14 cellular contexts compared by ENCODE assay signal in genomic region chr1:215479567-215479966, GRCh38.
DNase-seq lines count a peak whose midpoint lies in the region; ATAC-seq and TF ChIP-seq lines count a peak whose summit lies in the region.
"Had no signal": no experiment of that assay in that cellular context is flagged by ENCODE, and none has a peak within 500 bp of the region (broad histone marks: within the 10 kb centered on the region; RNA-seq: fewer than 3 reads in every experiment).

No MANE protein-coding gene starts in this region.

- intact Hi-C loops in activated CD8-positive, alpha-beta T cell treated with anti-CD3 and anti-CD28 coated beads for 36 hours (cut with micrococcal nuclease): no loop called here
- intact Hi-C loops in body of pancreas (cut with DNase I): no loop called here

- no peak for TF ChIP-seq CTCF in HL-60 (IDR thresholded peaks at IDR 0.05; ENCODE audit: insufficient read depth, low read length)
- TF ChIP-seq CTCF in NB4 (IDR thresholded peaks at IDR 0.05; ENCODE audit: low read depth, low read length): no peak
- no peak for TF ChIP-seq CTCF in osteoblast (IDR thresholded peaks at IDR 0.05; ENCODE audit: extremely low read depth, low read depth, low read length)
- no peak for TF ChIP-seq CTCF in activated CD8-positive, alpha-beta T cell treated with anti-CD3 and anti-CD28 coated beads for 36 hours (IDR thresholded peaks at IDR 0.05)
- TF ChIP-seq CTCF in body of pancreas (IDR thresholded peaks at IDR 0.05): no peak

- TF ChIP-seq POLR2A in NB4 (IDR thresholded peaks at IDR 0.05; ENCODE audit: extremely low read depth, insufficient read length) (no peak), body of pancreas (IDR thresholded peaks at IDR 0.05) (no peak)

- no peaks in the 10 kb centered on the region for H3K27me3 ChIP-seq in HL-60 (ENCODE audit: insufficient read depth, poor library complexity, severe bottlenecking)
- no peaks in the 10 kb centered on the region for H3K27me3 ChIP-seq in osteoblast (ENCODE audit: insufficient read depth, low read length)
- no peaks in the 10 kb centered on the region for H3K27me3 ChIP-seq in body of pancreas
- H3K27me3 ChIP-seq: BLaER1 had no signal

- no peak overlapping the region for H3K27ac ChIP-seq in HL-60 (replicated peaks)
- no peak overlapping the region for H3K27ac ChIP-seq in osteoblast (ENCODE audit: low read depth, low read length)
- H3K27ac ChIP-seq in body of pancreas: no peak overlapping the region
- H3K27ac ChIP-seq: A549, BLaER1 had no signal

- no peak overlapping the region for H3K4me2 ChIP-seq in osteoblast (ENCODE audit: insufficient read depth, low read length)
- H3K4me2 ChIP-seq: A549, BLaER1 had no signal

- peaks cover 8% of the 10 kb centered on the region for H3K9me3 Mint-ChIP-seq in activated CD8-positive, alpha-beta T cell treated with anti-CD3 and anti-CD28 coated beads for 36 hours

- H3K4me1 ChIP-seq in osteoblast (ENCODE audit: insufficient read depth, low read length): peaks cover 26% of the 10 kb centered on the region
- no peaks in the 10 kb centered on the region for H3K4me1 ChIP-seq in body of pancreas
- H3K4me1 ChIP-seq: A549 had no signal

- ATAC-seq in HG03280 (IDR thresholded peaks at IDR 0.05; ENCODE audit: unreplicated experiment) (no peak), body of pancreas (no peak)
- ATAC-seq in activated CD8-positive, alpha-beta T cell treated with anti-CD3 and anti-CD28 coated beads for 36 hours: no peak
- ATAC-seq: A549, K562 had no signal

- H3K4me3 ChIP-seq in HL-60 (replicated peaks; ENCODE audit: insufficient read depth, low read length) (no peak overlapping the region), NB4 (ENCODE audit: low read depth, low read length) (no peak overlapping the region), osteoblast (ENCODE audit: insufficient read depth, low read length) (no peak overlapping the region), body of pancreas (no peak overlapping the region)
- H3K4me3 ChIP-seq: A549, BLaER1, K562 had no signal

- no peaks in the 10 kb centered on the region for H3K4me1 Mint-ChIP-seq in activated CD8-positive, alpha-beta T cell treated with anti-CD3 and anti-CD28 coated beads for 36 hours (ENCODE audit: low read depth)
- H3K4me1 Mint-ChIP-seq: CD8-positive, alpha-beta memory T cell had no signal

- H3K36me3 Mint-ChIP-seq in activated CD8-positive, alpha-beta T cell treated with anti-CD3 and anti-CD28 coated beads for 36 hours (ENCODE audit: low read depth): no peaks in the 10 kb centered on the region
- H3K36me3 Mint-ChIP-seq: CD8-positive, alpha-beta memory T cell had no signal

- H3K27ac Mint-ChIP-seq in activated CD8-positive, alpha-beta T cell treated with anti-CD3 and anti-CD28 coated beads for 36 hours: no peak overlapping the region
- H3K27ac Mint-ChIP-seq: CD8-positive, alpha-beta memory T cell had no signal

- H3K4me3 Mint-ChIP-seq in activated CD8-positive, alpha-beta T cell treated with anti-CD3 and anti-CD28 coated beads for 36 hours: no peak overlapping the region
- H3K4me3 Mint-ChIP-seq: CD8-positive, alpha-beta memory T cell had no signal

- H3K27me3 Mint-ChIP-seq in activated CD8-positive, alpha-beta T cell treated with anti-CD3 and anti-CD28 coated beads for 36 hours: peaks cover 3% of the 10 kb centered on the region

- no peaks in the 10 kb centered on the region for H4K20me1 ChIP-seq in osteoblast (ENCODE audit: insufficient read depth, low read length)
- H4K20me1 ChIP-seq: BLaER1 had no signal

- H3K36me3 ChIP-seq in osteoblast (ENCODE audit: insufficient read depth, low read length) (no peaks in the 10 kb centered on the region), body of pancreas (replicated peaks in 1 of 2; ENCODE audit: insufficient read depth in 1 of 2, low read depth in 2 of 2) (no peaks in the 10 kb centered on the region)
- H3K36me3 ChIP-seq: BLaER1 had no signal

- POLR2A ChIA-PET in activated CD8-positive, alpha-beta T cell treated with anti-CD3 and anti-CD28 coated beads for 36 hours (lab: Charles Lee): no interaction called here

- H2AFZ ChIP-seq in osteoblast (ENCODE audit: low read length): peak overlapping the region; percentile 18

- no peaks in the 10 kb centered on the region for H3K79me2 ChIP-seq in osteoblast (ENCODE audit: insufficient read depth, low read length)

- DNase-seq in HL-60 (ENCODE audit: low read depth in 1 of 2, low spot score in 1 of 2) (peak; percentile 7 to 12), NB4 (ENCODE audit: low read depth) (peak; percentile 22), SIG-M5 treated with dmso at 0.1 percent for 504 hours (lab: John Stamatoyannopoulos, UW; ENCODE audit: unreplicated experiment) (peak; percentile 72), osteoblast (ENCODE audit: insufficient read length, low spot score, missing footprints) (no peak), body of pancreas (no peak)
- DNase-seq in activated CD8-positive, alpha-beta T cell treated with anti-CD3 and anti-CD28 coated beads for 36 hours: no peak
- DNase-seq: CD8-positive, alpha-beta memory T cell; GOT3; NCI-H1092 treated with DMSO at 0.1 percent for 48 hours; NK-92 treated with Interleukin-12 subunit alpha and Interleukin-12 subunit beta, amount 100 ng/mL, for 24 hours had no signal

- H3K9me3 ChIP-seq in osteoblast (ENCODE audit: low read depth, low read length) (peaks cover 2% of the 10 kb centered on the region), body of pancreas (no peaks in the 10 kb centered on the region)
- H3K9me3 ChIP-seq: A549 had no signal

- CTCF ChIA-PET in activated CD8-positive, alpha-beta T cell treated with anti-CD3 and anti-CD28 coated beads for 36 hours (lab: Charles Lee): no interaction called here

Comparison
In these comparisons a context has a peak if more than half of its experiments do, and no peak if none do; other contexts are left out.
1. DNase-seq: peak in HL-60 (2 of 2), NB4 (single experiment) and SIG-M5 treated with dmso at 0.1 percent for 504 hours (single experiment); none in osteoblast (single experiment), activated CD8-positive, alpha-beta T cell treated with anti-CD3 and anti-CD28 coated beads for 36 hours (single experiment) and body of pancreas (0 of 4).